In genomic region chr2:96260404-96261260, GRCh38 we compare ENCODE assay signal across 8 cellular contexts. TPM values are rescaled to one million over a fixed set of nuclear protein-coding genes. Genes with fewer than 3 reads are reported as not detected.
A peak's percentile ranks its signal among the peaks of the same experiment; 100 is the strongest.
DNase-seq lines count a peak whose midpoint lies in the region; ATAC-seq and TF ChIP-seq lines count a peak whose summit lies in the region.

No MANE protein-coding gene starts in this region.

- intact Hi-C loops in ovary (cut with DNase I), result loop anchor here in 2 of 4 donors (5.0 to 10.0 kb wide), 2 partner anchors 53 to 116 kb away; partner anchors contain the start of genes DUSP2 (in 1 of the 2) and STARD7 (in 1 of the 2)

- H3K36me3 ChIP-seq in H7 (replicated peaks; ENCODE audit: control insufficient read depth, insufficient read depth, low read length), result no peaks in the 10 kb centered on the region; the same call in none of the 2 replicates
- no peaks in the 10 kb centered on the region for H3K36me3 ChIP-seq in ovary

- peak overlapping the region; percentile 13 to 81 for H3K27ac ChIP-seq in ovary

- 22 to 30% (median 24%) methylated on average over 9 of the region's 9 CpGs for WGBS in ovary, 3 donors

- peaks cover 26% of the 10 kb centered on the region for H3K4me1 ChIP-seq in ovary (ENCODE audit: insufficient read depth)

- no peak for TF ChIP-seq EP300 in ovary (IDR thresholded peaks at IDR 0.05)

- no peak for TF ChIP-seq POLR2A in ovary (IDR thresholded peaks at IDR 0.05)

- peak; percentile 83 for DNase-seq in COLO668 (lab: John Stamatoyannopoulos, UW; ENCODE audit: unreplicated experiment)
- DNase-seq in H7, result peak; percentile 87
- DNase-seq in NCI-H774 (lab: John Stamatoyannopoulos, UW), result peak; percentile 19
- DNase-seq in activated naive CD4-positive, alpha-beta T cell treated with Interleukin-2 at 50 U/mL for 16 hours, result peak; percentile 16
- peak; percentile 77 for DNase-seq in foreskin melanocyte
- DNase-seq in ovary, result peak; percentile 62 to 80 (median 63)
- DNase-seq in activated CD8-positive, alpha-beta memory T cell treated with anti-CD3 and anti-CD28 coated beads, Interleukin-2, amount 50 U/mL, for 48 hours, result no peak

- no peaks in the 10 kb centered on the region for H3K9me3 ChIP-seq in ovary

- ATAC-seq in HG03139 (IDR thresholded peaks at IDR 0.05; ENCODE audit: unreplicated experiment), result no peak

- no peaks in the 10 kb centered on the region for H3K27me3 ChIP-seq in H7 (ENCODE audit: control insufficient read depth, insufficient read depth, low read length)
- H3K27me3 ChIP-seq in ovary, result no peaks in the 10 kb centered on the region

- peak in 1 of 3 donors; percentile 14 for TF ChIP-seq CTCF in ovary (IDR thresholded peaks at IDR 0.05)

- H3K4me3 ChIP-seq in H7 (ENCODE audit: insufficient read depth, low read depth, low read length), result no peak overlapping the region
- no peak overlapping the region for H3K4me3 ChIP-seq in ovary

RNA-seq across cellular contexts. Expression of gene TMEM127, which starts 5.2 kb away (rescaled TPM):
- 13.4 and 13.8 TPM in 2 replicates for total RNA-seq in H7 (2014; rRNA removed; shearing (Covaris generic))
- total RNA-seq in ovary, result 10 to 100 TPM; 26.9 to 55.1 (median 51.6) TPM
- polyA plus RNA-seq in ovary, result 10 to 100 TPM; 32.7 to 44.7 TPM

RNA-seq across cellular contexts. Expression of gene CIAO1, which starts 5.4 kb away (rescaled TPM):
- 108 and 111 TPM in 2 replicates for total RNA-seq in H7 (2014; rRNA removed; shearing (Covaris generic))
- 100 to 1,000 TPM in 1 of 7 donors, 10 to 100 TPM in 6; 50.8 to 103 (median 58.5) TPM for total RNA-seq in ovary
- polyA plus RNA-seq in ovary, result 10 to 100 TPM; 42.2 to 55.6 TPM

RNA-seq across cellular contexts. Expression of gene SNRNP200, which starts 44.7 kb away (rescaled TPM):
- total RNA-seq in H7 (2014; rRNA removed; shearing (Covaris generic)), result 60.5 and 73.5 TPM in 2 replicates
- total RNA-seq in ovary, result 100 to 1,000 TPM in 5 of 7 donors, 10 to 100 TPM in 2; 71.1 to 149 (median 125) TPM
- 100 to 1,000 TPM in 1 of 2 donors, 10 to 100 TPM in 1; 92.9 to 102 TPM for polyA plus RNA-seq in ovary

RNA-seq across cellular contexts. Expression of gene STARD7, which starts 52.0 kb away (rescaled TPM):
- total RNA-seq in H7 (2014; rRNA removed; shearing (Covaris generic)), result 233 and 253 TPM in 2 replicates
- total RNA-seq in ovary, result 10 to 100 TPM; 40.3 to 90.9 (median 80.4) TPM
- 10 to 100 TPM; 32.7 to 73.8 TPM for polyA plus RNA-seq in ovary
